In the genomic region with DNA sequence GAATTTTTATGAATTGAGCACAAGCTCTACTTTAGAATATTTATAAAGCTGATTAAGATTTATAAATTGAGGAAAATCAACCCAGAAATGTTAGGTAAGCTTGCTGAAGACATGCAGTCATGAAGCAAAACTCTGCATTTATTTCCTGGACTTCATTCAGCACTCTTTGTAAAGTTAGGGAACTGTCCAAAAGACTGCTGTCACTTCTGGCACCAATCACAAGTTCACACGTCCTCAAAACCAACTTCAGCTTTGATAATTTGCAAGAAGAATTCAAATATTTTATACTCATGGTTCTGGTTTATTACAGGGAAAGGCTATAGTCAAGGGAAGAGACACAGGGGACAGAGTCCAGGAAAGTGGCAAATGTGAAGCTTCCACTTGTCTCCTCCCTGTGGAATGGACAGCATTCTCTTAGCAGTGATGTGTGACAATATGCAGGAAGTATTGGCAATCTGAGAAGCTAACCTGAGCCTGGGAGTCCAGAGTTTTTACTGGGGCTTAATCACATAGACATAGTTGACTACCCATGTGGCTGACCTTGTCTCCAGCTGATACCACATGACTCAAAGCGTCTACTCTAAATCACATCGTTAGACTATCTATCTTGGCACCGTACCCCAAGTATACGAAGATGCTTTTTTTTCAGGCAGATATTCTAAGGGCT, we compare ENCODE assay signal across 19 cellular contexts.
A peak's percentile ranks its signal among the peaks of the same experiment; 100 is the strongest.
DNase-seq lines count a peak whose midpoint lies in the region; ATAC-seq, FAIRE-seq and TF ChIP-seq lines count a peak whose summit lies in the region.
"Had no signal": no experiment of that assay in that cellular context is flagged by ENCODE, and none has a peak within 500 bp of the region (broad histone marks: within the 10 kb centered on the region; RNA-seq: fewer than 3 reads in every experiment).

No MANE protein-coding gene starts in this region.

- H3K36me3 ChIP-seq in right atrium auricular region, result no peaks in the 10 kb centered on the region
- no peaks in the 10 kb centered on the region for H3K36me3 ChIP-seq in small intestine (ENCODE audit: control insufficient read depth in 2 of 2, insufficient read depth in 2 of 2, low read length in 2 of 2)

- H3K9me3 ChIP-seq in right atrium auricular region, result no peaks in the 10 kb centered on the region
- H3K9me3 ChIP-seq in small intestine (ENCODE audit: control insufficient read depth, low read depth), result no peaks in the 10 kb centered on the region

- WGBS in small intestine, 3 donors, result 34 to 67% (median 50%) methylated on average over 5 of the region's 5 CpGs

- no peak for TF ChIP-seq CTCF in right atrium auricular region (IDR thresholded peaks at IDR 0.05)

- DNase-seq in Right ventricle myocardium inferior (ENCODE audit: missing footprints) (no peak), right atrium auricular region (ENCODE audit: low spot score) (no peak), glomerular visceral epithelial cell (ENCODE audit: extremely low spot score) (peak; percentile 71), kidney glomerular epithelial cell (lab: John Stamatoyannopoulos, UW) (peak; percentile 47), small intestine (peak; percentile 66), epidermal melanocyte (ENCODE audit: insufficient read length, low spot score) (no peak)
- DNase-seq in activated naive CD4-positive, alpha-beta T cell (lab: John Stamatoyannopoulos, UW), result no peak
- no peak for DNase-seq in activated CD4-positive, CD25-positive, alpha-beta regulatory T cell treated with anti-CD3 and anti-CD28 coated beads, Interleukin-2, amount 50 U/mL, for 72 hours
- DNase-seq: DMS 273 treated with DMSO at 0.1 percent for 48 hours, EL, H7, MV-4-11, NCI-H1417 treated with DMSO at 0.1 percent for 48 hours, NCI-H1930, NCI-H2171, NCI-H446, NCI-H69 had no signal

- no peaks in the 10 kb centered on the region for H3K27me3 ChIP-seq in right atrium auricular region
- H3K27me3 ChIP-seq in small intestine (ENCODE audit: control insufficient read depth in 2 of 2, insufficient read depth in 2 of 2, low read length in 2 of 2), result no peaks in the 10 kb centered on the region

- intact Hi-C loops in Right ventricle myocardium inferior (cut with DNase I), result no loop called here

- no peaks in the 10 kb centered on the region for H3K4me1 ChIP-seq in right atrium auricular region
- H3K4me1 ChIP-seq in small intestine (ENCODE audit: control insufficient read depth in 2 of 2, insufficient read depth in 1 of 2, low read depth in 1 of 2, low read length in 1 of 2), result no peaks in the 10 kb centered on the region

- no peak overlapping the region for H3K4me3 ChIP-seq in right atrium auricular region
- H3K4me3 ChIP-seq in small intestine (ENCODE audit: low read depth in 1 of 2, low read length in 2 of 2), result no peak overlapping the region

- H3K27ac ChIP-seq in right atrium auricular region, result peak overlapping the region in 1 of 2 donors; percentile 32
- no peak overlapping the region for H3K27ac ChIP-seq in small intestine (ENCODE audit: low read depth in 1 of 2, low read length in 1 of 2)
- H3K27ac ChIP-seq: C4-2B had no signal

- ATAC-seq in Right ventricle myocardium inferior, result peak; percentile 20

- FAIRE-seq in small intestine (lab: Jason Lieb, UNC), result no peak
- FAIRE-seq: HTR-8/SVneo had no signal

Comparison
In these comparisons a context has a peak if more than half of its experiments do, and no peak if none do; other contexts are left out.
1. DNase-seq: peak in glomerular visceral epithelial cell (single experiment), kidney glomerular epithelial cell (single experiment) and small intestine (single experiment); none in Right ventricle myocardium inferior (single experiment), right atrium auricular region (single experiment), activated naive CD4-positive, alpha-beta T cell (0 of 4), epidermal melanocyte (single experiment) and activated CD4-positive, CD25-positive, alpha-beta regulatory T cell treated with anti-CD3 and anti-CD28 coated beads, Interleukin-2, amount 50 U/mL, for 72 hours (single experiment).